8 cellular contexts compared by ENCODE assay signal in the genomic region with DNA sequence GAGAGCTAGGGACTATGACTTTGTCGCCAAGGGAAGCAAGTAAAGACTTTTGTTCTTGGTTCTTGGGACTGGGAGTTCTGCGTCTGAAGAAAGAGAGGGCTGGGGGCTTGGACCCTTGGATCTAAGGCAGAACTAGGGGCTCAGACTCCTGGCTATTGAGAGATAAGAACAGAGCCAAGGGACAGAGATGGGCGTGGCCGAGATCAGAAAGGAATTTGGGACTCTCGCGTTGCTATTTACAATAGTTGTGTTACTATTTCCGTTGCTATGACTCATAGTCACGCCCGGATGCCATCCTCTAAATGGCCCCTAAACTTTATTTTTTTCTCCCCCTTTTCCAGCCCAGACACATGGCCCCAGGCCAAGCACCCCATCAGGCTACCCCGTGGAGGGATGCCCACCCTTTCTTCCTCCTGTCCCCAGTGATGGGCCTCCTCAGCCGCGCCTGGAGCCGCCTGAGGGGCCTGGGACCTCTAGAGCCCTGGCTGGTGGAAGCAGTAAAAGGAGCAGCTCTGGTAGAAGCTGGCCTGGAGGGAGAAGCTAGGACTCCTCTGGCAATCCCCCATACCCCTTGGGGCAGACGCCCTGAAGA. TPM values are rescaled to one million over a fixed set of nuclear protein-coding genes. Genes with fewer than 3 reads are reported as not detected.
DNase-seq lines count a peak whose midpoint lies in the region; ATAC-seq lines count a peak whose summit lies in the region.

No MANE protein-coding gene starts in this region.

- H3K36me3 Mint-ChIP-seq in T-helper 17 cell (ENCODE audit: low read depth) = peaks cover 31% of the 10 kb centered on the region

- peak; percentile 38 for ATAC-seq in T-helper 17 cell
- peak; percentile 74 for ATAC-seq in left ventricle myocardium superior

- peaks cover 5% of the 10 kb centered on the region for H3K27me3 Mint-ChIP-seq in T-helper 17 cell

- peak overlapping the region; percentile 95 for H3K4me3 Mint-ChIP-seq in T-helper 17 cell

- peak overlapping the region; percentile 99 for H3K27ac Mint-ChIP-seq in T-helper 17 cell

- peak; percentile 81 for DNase-seq in NCI-H1436 (lab: John Stamatoyannopoulos, UW)
- no peak for DNase-seq in NCI-H1436 treated with DMSO at 0.1 percent for 48 hours (lab: John Stamatoyannopoulos, UW)
- DNase-seq in NCI-H1048 (lab: John Stamatoyannopoulos, UW) = peak; percentile 78
- peak; percentile 39 to 70 (median 63) for DNase-seq in T-helper 17 cell
- peak in 38 of 58 donors; percentile 8 to 77 (median 36) for DNase-seq in anterior cingulate cortex (lab: John Stamatoyannopoulos, UW)
- peak; percentile 86 for DNase-seq in left ventricle myocardium superior
- peak; percentile 87 for DNase-seq in pulmonary artery endothelial cell (ENCODE audit: low read depth, low spot score)
- DNase-seq in NCI-H187 treated with DMSO at 0.1 percent for 48 hours (lab: John Stamatoyannopoulos, UW) = no peak

- no peaks in the 10 kb centered on the region for H3K9me3 ChIP-seq in T-helper 17 cell (ENCODE audit: control insufficient read depth, low read length, poor library complexity, severe bottlenecking)

- intact Hi-C loops in left ventricle myocardium superior (cut with micrococcal nuclease) = no loop called here

- H3K4me1 Mint-ChIP-seq in T-helper 17 cell = peaks cover 53% of the 10 kb centered on the region

RNA-seq across cellular contexts. Expression of a gene that starts 0.8 kb away (rescaled TPM):
- total RNA-seq in T-helper 17 cell (1,000 to 10,000 TPM in 1 of 2 donors, 100 to 1,000 TPM in 1; 954 to 1,165 TPM), left ventricle myocardium superior (63.0 TPM), pulmonary artery endothelial cell (32.3 and 35.6 TPM in 2 replicates)

RNA-seq across cellular contexts. Expression of a gene that starts 4.6 kb away (rescaled TPM):
- total RNA-seq in T-helper 17 cell (1 to 10 TPM in 1 of 2 donors, under 1 TPM in 1; 0.42 to 3.0 TPM), left ventricle myocardium superior (22.2 TPM), pulmonary artery endothelial cell (5.1 and 6.1 TPM in 2 replicates)

RNA-seq across cellular contexts. Expression of a gene that starts 25.6 kb away (rescaled TPM):
- not detected for total RNA-seq in T-helper 17 cell
- not detected for total RNA-seq in left ventricle myocardium superior
- 0.07 TPM in 1 of 2 replicates, not detected in the other for total RNA-seq in pulmonary artery endothelial cell

RNA-seq across cellular contexts. Expression of a gene that starts 27.1 kb away (rescaled TPM):
- total RNA-seq in T-helper 17 cell = 100 to 1,000 TPM; 118 to 135 TPM
- 265 TPM for total RNA-seq in left ventricle myocardium superior
- 122 and 125 TPM in 2 replicates for total RNA-seq in pulmonary artery endothelial cell

RNA-seq across cellular contexts. Expression of a gene that starts 36.7 kb away (rescaled TPM):
- under 1 TPM in 1 of 2 donors, not detected in 1; 0.44 TPM for total RNA-seq in T-helper 17 cell
- 1.2 TPM for total RNA-seq in left ventricle myocardium superior
- 4.8 and 6.4 TPM in 2 replicates for total RNA-seq in pulmonary artery endothelial cell

Comparison
In these comparisons a context has a peak if more than half of its experiments do, and no peak if none do; other contexts are left out.
1. DNase-seq: peak in NCI-H1436 (single experiment), NCI-H1048 (single experiment), T-helper 17 cell (3 of 3), anterior cingulate cortex (38 of 58), left ventricle myocardium superior (single experiment) and pulmonary artery endothelial cell (single experiment); none in NCI-H1436 treated with DMSO at 0.1 percent for 48 hours (single experiment) and NCI-H187 treated with DMSO at 0.1 percent for 48 hours (single experiment).
2. RNA of a gene that starts 0.8 kb away (total RNA-seq): 954 to 1,165 TPM in T-helper 17 cell; 63.0 TPM in left ventricle myocardium superior (single experiment) and 32.3 to 35.6 TPM in pulmonary artery endothelial cell; every median in the first group is over 10 times any median in the second.